Comparison of ENCODE assay signal across 39 cellular contexts in genomic region chr1:64200064-64200463, GRCh38. TPM values are rescaled to one million over a fixed set of nuclear protein-coding genes. Genes with fewer than 3 reads are reported as not detected.
"Had no signal": no experiment of that assay in that cellular context is flagged by ENCODE, and none has a peak within 500 bp of the region (broad histone marks: within the 10 kb centered on the region; RNA-seq: fewer than 3 reads in every experiment).

No MANE protein-coding gene starts in this region.

- H3K36me3 Mint-ChIP-seq: activated CD4-positive, alpha-beta memory T cell treated with anti-CD3 and anti-CD28 coated beads for 36 hours; activated naive CD4-positive, alpha-beta T cell treated with anti-CD3 and anti-CD28 coated beads, Interleukin-2, amount 10 ng/mL, durations not matched to agents 7 days and 5 days; activated naive CD4-positive, alpha-beta T cell treated with anti-CD3 and anti-CD28 coated beads, Interleukin-2, amount 50 U/mL, for 24 hours; activated naive CD8-positive, alpha-beta T cell; activated naive CD8-positive, alpha-beta T cell treated with anti-CD3 and anti-CD28 coated beads, Interleukin-2, amount 10 ng/mL, durations not matched to agents 7 days and 5 days; brain had no signal

- H3K36me3 ChIP-seq: ascending aorta, cardiac muscle cell had no signal

- H3K4me1 Mint-ChIP-seq: activated B cell treated with CpG ODN at 0.5 μM for 24 hours; activated naive CD4-positive, alpha-beta T cell treated with anti-CD3 and anti-CD28 coated beads, Interleukin-2, amount 10 ng/mL, durations not matched to agents 7 days and 5 days; activated naive CD8-positive, alpha-beta T cell treated with anti-CD3 and anti-CD28 coated beads, Interleukin-2, amount 10 ng/mL, durations not matched to agents 7 days and 5 days; central memory CD8-positive, alpha-beta T cell had no signal

- H3K9me3 ChIP-seq: ascending aorta had no signal

- H3K27me3 ChIP-seq: ascending aorta, cardiac muscle cell had no signal

- H3K4me3 Mint-ChIP-seq: activated B cell treated with CpG ODN at 0.5 μM for 24 hours; activated CD4-positive, alpha-beta memory T cell treated with anti-CD3 and anti-CD28 coated beads for 36 hours; activated CD4-positive, alpha-beta T cell treated with anti-CD3 and anti-CD28 coated beads, Interleukin-2, amount 10 ng/mL, durations not matched to agents 24 days and 14 days; activated CD8-positive, alpha-beta T cell treated with anti-CD3 and anti-CD28 coated beads for 36 hours; activated naive CD4-positive, alpha-beta T cell treated with anti-CD3 and anti-CD28 coated beads, Interleukin-2, amount 10 ng/mL, durations not matched to agents 7 days and 5 days; activated naive CD4-positive, alpha-beta T cell treated with anti-CD3 and anti-CD28 coated beads, Interleukin-2, amount 50 U/mL, for 24 hours; activated naive CD8-positive, alpha-beta T cell; activated naive CD8-positive, alpha-beta T cell treated with anti-CD3 and anti-CD28 coated beads, Interleukin-2, amount 10 ng/mL, durations not matched to agents 7 days and 5 days; activated naive CD8-positive, alpha-beta T cell treated with anti-CD3 and anti-CD28 coated beads, Interleukin-2, amount 50 U/mL, for 24 hours; activated T-cell treated with anti-CD3 and anti-CD28 coated beads, Interleukin-2, amount 50 U/mL, for 4 hours; activated T-cell treated with anti-CD3 and anti-CD28 coated beads, Interleukin-2, amount 50 U/mL, for 72 hours; brain; central memory CD8-positive, alpha-beta T cell; T-helper 1 cell treated with Interleukin-12 subunit alpha and Interleukin-12 subunit beta and Interleukin-4 antibody, amounts not matched to agents 30 μg/mL and 1 μg/mL, for 36 hours; T-helper 2 cell treated with Interferon-gamma antibody and Interleukin-4, amounts not matched to agents 5 μg/mL and 100 μg/mL, for 36 hours had no signal

- H3K27ac ChIP-seq: ascending aorta, cardiac muscle cell, VCaP had no signal

- H3K9me3 Mint-ChIP-seq: activated B cell treated with CpG ODN at 0.5 μM for 24 hours; activated CD4-positive, alpha-beta memory T cell treated with anti-CD3 and anti-CD28 coated beads for 36 hours; activated CD4-positive, alpha-beta T cell treated with anti-CD3 and anti-CD28 coated beads, Interleukin-2, amount 10 ng/mL, durations not matched to agents 24 days and 14 days; activated CD8-positive, alpha-beta T cell treated with anti-CD3 and anti-CD28 coated beads for 36 hours; activated naive CD4-positive, alpha-beta T cell treated with anti-CD3 and anti-CD28 coated beads, Interleukin-2, amount 10 ng/mL, durations not matched to agents 7 days and 5 days; activated naive CD4-positive, alpha-beta T cell treated with anti-CD3 and anti-CD28 coated beads, Interleukin-2, amount 50 U/mL, for 24 hours; activated naive CD8-positive, alpha-beta T cell treated with anti-CD3 and anti-CD28 coated beads, Interleukin-2, amount 10 ng/mL, durations not matched to agents 7 days and 5 days; activated naive CD8-positive, alpha-beta T cell treated with anti-CD3 and anti-CD28 coated beads, Interleukin-2, amount 50 U/mL, for 24 hours; activated T-cell treated with anti-CD3 and anti-CD28 coated beads, Interleukin-2, amount 50 U/mL, for 4 hours; activated T-cell treated with anti-CD3 and anti-CD28 coated beads, Interleukin-2, amount 50 U/mL, for 72 hours; activated T-helper 2 cell treated with anti-CD3 and anti-CD28 coated beads, Interferon-gamma antibody, Interleukin-2, Interleukin-4, amounts not matched to agents 10 μg/mL and 5 μg/mL and 100 μg/mL, durations not matched to agents 14 hours and 24 hours and 36 hours; central memory CD8-positive, alpha-beta T cell; T-helper 1 cell treated with Interleukin-12 subunit alpha and Interleukin-12 subunit beta and Interleukin-4 antibody, amounts not matched to agents 30 μg/mL and 1 μg/mL, for 36 hours; T-helper 2 cell treated with Interferon-gamma antibody and Interleukin-4, amounts not matched to agents 5 μg/mL and 100 μg/mL, for 36 hours had no signal

- H3K27ac Mint-ChIP-seq: activated B cell treated with CpG ODN at 0.5 μM for 24 hours; activated CD4-positive, alpha-beta memory T cell treated with anti-CD3 and anti-CD28 coated beads for 36 hours; activated CD4-positive, alpha-beta T cell treated with anti-CD3 and anti-CD28 coated beads, Interleukin-2, amount 10 ng/mL, durations not matched to agents 24 days and 14 days; activated CD8-positive, alpha-beta T cell treated with anti-CD3 and anti-CD28 coated beads for 36 hours; activated naive CD4-positive, alpha-beta T cell treated with anti-CD3 and anti-CD28 coated beads, Interleukin-2, amount 10 ng/mL, durations not matched to agents 7 days and 5 days; activated naive CD4-positive, alpha-beta T cell treated with anti-CD3 and anti-CD28 coated beads, Interleukin-2, amount 50 U/mL, for 24 hours; activated naive CD8-positive, alpha-beta T cell; activated naive CD8-positive, alpha-beta T cell treated with anti-CD3 and anti-CD28 coated beads, Interleukin-2, amount 10 ng/mL, durations not matched to agents 7 days and 5 days; activated naive CD8-positive, alpha-beta T cell treated with anti-CD3 and anti-CD28 coated beads, Interleukin-2, amount 50 U/mL, for 24 hours; activated T-cell treated with anti-CD3 and anti-CD28 coated beads, Interleukin-2, amount 50 U/mL, for 72 hours; activated T-helper 2 cell treated with anti-CD3 and anti-CD28 coated beads, Interferon-gamma antibody, Interleukin-2, Interleukin-4, amounts not matched to agents 10 μg/mL and 5 μg/mL and 100 μg/mL, durations not matched to agents 14 hours and 24 hours and 36 hours; brain; T-helper 1 cell treated with Interleukin-12 subunit alpha and Interleukin-12 subunit beta and Interleukin-4 antibody, amounts not matched to agents 30 μg/mL and 1 μg/mL, for 36 hours; T-helper 2 cell treated with Interferon-gamma antibody and Interleukin-4, amounts not matched to agents 5 μg/mL and 100 μg/mL, for 36 hours had no signal

- FAIRE-seq: bronchial epithelial cell, TTC549 had no signal

- DNase-seq: activated B cell treated with CpG ODN at 0.5 μM for 24 hours; activated CD4-positive, alpha-beta memory T cell treated with anti-CD3 and anti-CD28 coated beads for 36 hours; activated CD4-positive, alpha-beta T cell treated with anti-CD3 and anti-CD28 coated beads for 4 hours; activated CD4-positive, alpha-beta T cell treated with anti-CD3 and anti-CD28 coated beads, Interleukin-2, amount 10 ng/mL, durations not matched to agents 24 days and 14 days; activated CD4-positive, alpha-beta T cell treated with anti-CD3 and anti-CD28 coated beads, Interleukin-2, amount 50 U/mL, for 1 hour; activated CD4-positive, alpha-beta T cell treated with anti-CD3 and anti-CD28 coated beads, Interleukin-2, amount 50 U/mL, for 4 hours; activated CD4-positive, CD25-positive, alpha-beta regulatory T cell treated with anti-CD3 and anti-CD28 coated beads, Interleukin-2, amount 50 U/mL, for 72 hours; activated CD8-positive, alpha-beta memory T cell treated with anti-CD3 and anti-CD28 coated beads, Interleukin-2, amount 50 U/mL, for 4 hours; activated CD8-positive, alpha-beta T cell treated with anti-CD3 and anti-CD28 coated beads for 36 hours; activated effector memory CD4-positive, alpha-beta T cell treated with Interleukin-2 at 50 U/mL for 16 hours; activated gamma-delta T cell; activated naive CD4-positive, alpha-beta T cell treated with anti-CD3 and anti-CD28 coated beads, Interleukin-2, amount 10 ng/mL, durations not matched to agents 7 days and 5 days; activated naive CD4-positive, alpha-beta T cell treated with Interleukin-2 at 50 U/mL for 16 hours; activated naive CD8-positive, alpha-beta T cell treated with anti-CD3 and anti-CD28 coated beads, Interleukin-2, amount 10 ng/mL, durations not matched to agents 7 days and 5 days; activated naive CD8-positive, alpha-beta T cell treated with anti-CD3 and anti-CD28 coated beads, Interleukin-2, amount 50 U/mL, for 24 hours; activated T-cell treated with anti-CD3 and anti-CD28 coated beads for 4 hours; activated T-cell treated with anti-CD3 and anti-CD28 coated beads, Interleukin-2, amount 50 U/mL, for 1 hour; activated T-cell treated with anti-CD3 and anti-CD28 coated beads, Interleukin-2, amount 50 U/mL, for 4 hours; activated T-cell treated with anti-CD3 and anti-CD28 coated beads, Interleukin-2, amount 50 U/mL, for 72 hours; amygdala; anterior cingulate cortex; caudate nucleus; cerebellar nuclear complex; T-helper 1 cell; T-helper 2 cell; T-helper 9 cell had no signal

- H3K27me3 Mint-ChIP-seq: activated B cell treated with CpG ODN at 0.5 μM for 24 hours; activated CD4-positive, alpha-beta memory T cell treated with anti-CD3 and anti-CD28 coated beads for 36 hours; activated CD4-positive, alpha-beta T cell treated with anti-CD3 and anti-CD28 coated beads, Interleukin-2, amount 10 ng/mL, durations not matched to agents 24 days and 14 days; activated naive CD4-positive, alpha-beta T cell treated with anti-CD3 and anti-CD28 coated beads, Interleukin-2, amount 50 U/mL, for 24 hours had no signal

- ATAC-seq: activated CD8-positive, alpha-beta T cell treated with anti-CD3 and anti-CD28 coated beads for 36 hours; activated naive CD8-positive, alpha-beta T cell treated with anti-CD3 and anti-CD28 coated beads, Interleukin-2, amount 50 U/mL, for 24 hours; activated T-cell treated with anti-CD3 and anti-CD28 coated beads, Interleukin-2, amount 50 U/mL, for 4 hours had no signal

- H3K4me3 ChIP-seq: ascending aorta, cardiac muscle cell had no signal

RNA-seq across cellular contexts. Expression of gene UBE2U, which starts 3.4 kb away (rescaled TPM):
- total RNA-seq: activated B cell treated with CpG ODN at 0.5 μM for 24 hours; activated CD4-positive, alpha-beta memory T cell treated with anti-CD3 and anti-CD28 coated beads for 36 hours; activated CD4-positive, alpha-beta T cell treated with anti-CD3 and anti-CD28 coated beads, Interleukin-2, amount 10 ng/mL, durations not matched to agents 24 days and 14 days; activated CD8-positive, alpha-beta memory T cell treated with anti-CD3 and anti-CD28 coated beads for 36 hours; activated CD8-positive, alpha-beta T cell treated with anti-CD3 and anti-CD28 coated beads for 36 hours; activated naive CD8-positive, alpha-beta T cell treated with anti-CD3 and anti-CD28 coated beads, Interleukin-2, amount 10 ng/mL, durations not matched to agents 7 days and 5 days; activated T-cell treated with anti-CD3 and anti-CD28 coated beads, Interleukin-2, amount 50 U/mL, for 4 hours; activated T-cell treated with anti-CD3 and anti-CD28 coated beads, Interleukin-2, amount 50 U/mL, for 72 hours; activated T-helper 2 cell treated with anti-CD3 and anti-CD28 coated beads, Interferon-gamma antibody, Interleukin-2, Interleukin-4, amounts not matched to agents 10 μg/mL and 5 μg/mL and 100 μg/mL, durations not matched to agents 14 hours and 24 hours and 36 hours; ascending aorta; bronchial epithelial cell; cardiac muscle cell had no signal
- polyA plus RNA-seq: cardiac muscle cell had no signal
